ENCODE assay signal across 1 cellular context in the genomic region with DNA sequence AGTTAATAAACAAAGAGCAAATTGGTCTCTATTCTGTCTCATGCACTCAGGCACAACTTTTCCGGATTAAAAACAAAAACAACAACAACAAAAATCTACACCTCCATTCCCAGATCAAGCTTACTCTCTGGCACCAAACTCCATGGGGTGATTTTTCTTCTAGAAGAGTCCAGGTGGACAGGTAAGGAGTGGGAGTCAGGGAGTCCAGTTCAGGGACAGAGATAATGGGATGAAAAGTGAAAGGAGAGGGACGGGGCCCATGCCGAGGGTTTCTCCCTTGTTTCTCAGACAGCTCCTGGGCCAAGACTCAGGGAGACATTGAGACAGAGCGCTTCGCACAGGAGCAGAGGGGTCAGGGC.
TF ChIP-seq lines count a peak whose summit lies in the region.

No MANE protein-coding gene starts in this region.

TF ChIP-seq in SK-N-SH, 30 proteins besides CTCF, POLR2A, EP300 and RAD21 (continued from another document):
- TF ChIP-seq, protein P1, sequence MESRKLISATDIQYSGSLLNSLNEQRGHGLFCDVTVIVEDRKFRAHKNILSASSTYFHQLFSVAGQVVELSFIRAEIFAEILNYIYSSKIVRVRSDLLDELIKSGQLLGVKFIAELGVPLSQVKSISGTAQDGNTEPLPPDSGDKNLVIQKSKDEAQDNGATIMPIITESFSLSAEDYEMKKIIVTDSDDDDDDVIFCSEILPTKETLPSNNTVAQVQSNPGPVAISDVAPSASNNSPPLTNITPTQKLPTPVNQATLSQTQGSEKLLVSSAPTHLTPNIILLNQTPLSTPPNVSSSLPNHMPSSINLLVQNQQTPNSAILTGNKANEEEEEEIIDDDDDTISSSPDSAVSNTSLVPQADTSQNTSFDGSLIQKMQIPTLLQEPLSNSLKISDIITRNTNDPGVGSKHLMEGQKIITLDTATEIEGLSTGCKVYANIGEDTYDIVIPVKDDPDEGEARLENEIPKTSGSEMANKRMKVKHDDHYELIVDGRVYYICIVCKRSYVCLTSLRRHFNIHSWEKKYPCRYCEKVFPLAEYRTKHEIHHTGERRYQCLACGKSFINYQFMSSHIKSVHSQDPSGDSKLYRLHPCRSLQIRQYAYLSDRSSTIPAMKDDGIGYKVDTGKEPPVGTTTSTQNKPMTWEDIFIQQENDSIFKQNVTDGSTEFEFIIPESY (IDR thresholded peaks at IDR 0.05; ENCODE audit: borderline replicate concordance, low read depth), result no peak
